Comparison of ENCODE assay signal across 17 cellular contexts in genomic region chr4:73727685-73728084, GRCh38. TPM values are rescaled to one million over a fixed set of nuclear protein-coding genes. Genes with fewer than 3 reads are reported as not detected.
A peak's percentile ranks its signal among the peaks of the same experiment; 100 is the strongest.
DNase-seq lines count a peak whose midpoint lies in the region; ATAC-seq, FAIRE-seq and TF ChIP-seq lines count a peak whose summit lies in the region.
"Had no signal": no experiment of that assay in that cellular context is flagged by ENCODE, and none has a peak within 500 bp of the region (broad histone marks: within the 10 kb centered on the region; RNA-seq: fewer than 3 reads in every experiment).

No MANE protein-coding gene starts in this region.

- no peaks in the 10 kb centered on the region for H3K9me3 ChIP-seq in K562 (replicated peaks; ENCODE audit: control insufficient read depth, insufficient read depth, low read depth, low read length)
- H3K9me3 ChIP-seq: pancreas had no signal

- no peak overlapping the region for H3K4me3 ChIP-seq in K562
- H3K4me3 ChIP-seq: pancreas had no signal

- FAIRE-seq in K562 (lab: Jason Lieb, UNC) = no peak
- FAIRE-seq: A204.1, frontal cortex, GM19239, pancreas had no signal

- no peaks in the 10 kb centered on the region for H3K9me3 Mint-ChIP-seq in stimulated activated naive CD8-positive, alpha-beta T cell treated with anti-CD3 and anti-CD28 coated beads, Interleukin-15, amount 100 ng/mL, for 72 hours

- H3K9ac ChIP-seq in K562 (ENCODE audit: insufficient read depth in 1 of 2, low read depth in 2 of 2, low read length in 2 of 2) = no peak overlapping the region; a peak in 1 of 4 replicates

- no peaks in the 10 kb centered on the region for H3K27me3 Mint-ChIP-seq in stimulated activated naive CD8-positive, alpha-beta T cell treated with anti-CD3 and anti-CD28 coated beads, Interleukin-15, amount 100 ng/mL, for 72 hours

- no peak for TF ChIP-seq CTCF in K562 (IDR thresholded peaks at IDR 0.05 in 2 of 3, conservative IDR thresholded peaks at IDR 0.05 in 1 of 3; ENCODE audit: insufficient read depth in 2 of 3, low read depth in 1 of 3, low read length in 3 of 3)

- in situ Hi-C loops in ACHN (cut with HindIII; ENCODE audit: low pct_ligation_motif_present, low pct_unique_long_range_greater_than_20kb, low sequenced_read_pairs) (no loop called here), K562 (cut with MboI) (loop anchor here (10.0 kb wide), 1 partner anchor 307 kb away; the partner anchor contains the start of gene CXCL3)

- H3K27ac ChIP-seq in K562 (ENCODE audit: extremely low read depth, low read depth, low read length) = no peak overlapping the region
- H3K27ac ChIP-seq: pancreas, VCaP had no signal

- no peak overlapping the region for H3K27ac Mint-ChIP-seq in stimulated activated naive CD8-positive, alpha-beta T cell treated with anti-CD3 and anti-CD28 coated beads, Interleukin-15, amount 100 ng/mL, for 72 hours

- H3K4me1 ChIP-seq in K562 (replicated peaks in 1 of 2; ENCODE audit: control insufficient read depth in 2 of 2, insufficient read depth in 2 of 2, low read length in 2 of 2) = peaks cover 0 to 17% of the 10 kb centered on the region in 2 experiments; a peak in 4 of 5 replicates

- ATAC-seq in GM21360 (IDR thresholded peaks at IDR 0.05; ENCODE audit: unreplicated experiment) = peak; percentile 76
- ATAC-seq in HG03066 (IDR thresholded peaks at IDR 0.05; ENCODE audit: low read depth, unreplicated experiment) = peak; percentile 57
- ATAC-seq in K562 = no peak; the same call in 2 of the 3 replicates
- ATAC-seq in GM18505 (IDR thresholded peaks at IDR 0.05; ENCODE audit: unreplicated experiment) = no peak
- no peak for ATAC-seq in stimulated activated naive CD8-positive, alpha-beta T cell treated with anti-CD3 and anti-CD28 coated beads, Interleukin-15, amount 100 ng/mL, for 72 hours
- ATAC-seq: pancreas had no signal

- no peak overlapping the region for H3K4me2 ChIP-seq in K562 (ENCODE audit: insufficient read depth, low read length)

- no peaks in the 10 kb centered on the region for H3K4me1 Mint-ChIP-seq in stimulated activated naive CD8-positive, alpha-beta T cell treated with anti-CD3 and anti-CD28 coated beads, Interleukin-15, amount 100 ng/mL, for 72 hours

- DNase-seq in ACHN (peak; percentile 89), K562 (ENCODE audit: extremely low read depth in 1 of 4, low spot score in 3 of 4) (no peak), HuH-7 (ENCODE audit: low spot score) (no peak)
- no peak for DNase-seq in stimulated activated naive CD8-positive, alpha-beta T cell treated with anti-CD3 and anti-CD28 coated beads, Interleukin-15, amount 100 ng/mL, for 72 hours
- no peak for DNase-seq in stimulated activated CD8-positive, alpha-beta memory T cell treated with anti-CD3 and anti-CD28 coated beads, Interleukin-4, amount 100 ng/mL, for 48 hours
- DNase-seq: activated T-cell treated with anti-CD3 and anti-CD28 coated beads, Interleukin-2, amount 50 U/mL, for 48 hours; cerebellar nuclear complex; NCI-H2029; pancreas; stimulated activated CD4-positive, alpha-beta T cell treated with anti-CD3 and anti-CD28 coated beads, Interleukin-2, amount 100 ng/mL, for 24 hours had no signal

- H3K9me1 ChIP-seq in K562 (ENCODE audit: control insufficient read depth, insufficient read depth, low read length) = no peaks in the 10 kb centered on the region

- peak overlapping the region; percentile 70 for H2AFZ ChIP-seq in K562 (ENCODE audit: low read depth, low read length)

- TF ChIP-seq EP300 in K562 (IDR thresholded peaks at IDR 0.05; ENCODE audit: low read length) = no peak

- no peaks in the 10 kb centered on the region for H3K79me2 ChIP-seq in K562 (ENCODE audit: control insufficient read depth, insufficient read depth, low read length)

- no TSS peak for BruUV-seq in K562 (replicated peaks; lab: Mats Ljungman, UMichigan)

- no peak for TF ChIP-seq RAD21 in K562 (CRISPR knock-in tag; conservative IDR thresholded peaks at IDR 0.05 in 1 of 2, IDR thresholded peaks at IDR 0.05 in 1 of 2)

- 63% methylated on average over 8 of the region's 8 CpGs for WGBS in K562 (ENCODE audit: insufficient coverage, low coverage, missing lambda C conversion rate)

- H4K20me1 ChIP-seq in K562 (replicated peaks; ENCODE audit: control insufficient read depth, insufficient read depth, low read length) = no peaks in the 10 kb centered on the region

- TF ChIP-seq POLR2A in K562 (conservative IDR thresholded peaks at IDR 0.05) = no peak
- TF ChIP-seq POLR2A in GM18505 (IDR thresholded peaks at IDR 0.05; ENCODE audit: borderline replicate concordance, extremely low read depth, insufficient read depth, insufficient read length) = no peak

- POLR2A ChIA-PET in K562 (lab: Yijun Ruan, JAX) = interaction anchor here (1.9 kb wide), 1 partner anchor 16 kb away, joined by 5 read pairs; no protein-coding TSS in a partner anchor

- H3K27me3 ChIP-seq in K562 (ENCODE audit: control insufficient read depth in 2 of 2, insufficient read depth in 2 of 2, low read length in 2 of 2) = no peaks in the 10 kb centered on the region
- H3K27me3 ChIP-seq: pancreas had no signal

- no peak overlapping the region for H3K4me3 Mint-ChIP-seq in stimulated activated naive CD8-positive, alpha-beta T cell treated with anti-CD3 and anti-CD28 coated beads, Interleukin-15, amount 100 ng/mL, for 72 hours

- CTCF ChIA-PET in K562 (lab: Yijun Ruan, JAX; ENCODE audit: low intra/inter-chr PET ratio) = no interaction called here

- H3K36me3 ChIP-seq in K562 (ENCODE audit: control insufficient read depth, insufficient read depth, low read length) = no peaks in the 10 kb centered on the region
- H3K36me3 ChIP-seq: pancreas had no signal

- intact Hi-C loops in K562 (cut with micrococcal nuclease) = loop anchor here (5.0 to 10.0 kb wide), 4 partner anchors 65 to 405 kb away; partner anchors contain the start of gene CXCL3

TF ChIP-seq in K562, 482 proteins besides CTCF, POLR2A, EP300 and RAD21 (continues in another document):
- TF ChIP-seq SLC30A9 (CRISPR knock-in tag; IDR thresholded peaks at IDR 0.05) (no peak), ZFPM2 (CRISPR knock-in tag; IDR thresholded peaks at IDR 0.05) (no peak), MLX (CRISPR knock-in tag; conservative IDR thresholded peaks at IDR 0.05) (no peak), PHB (CRISPR knock-in tag; IDR thresholded peaks at IDR 0.05) (no peak), FOSL1 (tag; conservative IDR thresholded peaks at IDR 0.05) (no peak), ZFP36 (IDR thresholded peaks at IDR 0.05; ENCODE audit: low read depth, low read length, partially characterized antibody) (no peak), EZH2 (IDR thresholded peaks at IDR 0.05; ENCODE audit: borderline replicate concordance, low read depth, low read length) (no peak), ZNF79 (CRISPR knock-in tag; IDR thresholded peaks at IDR 0.05; ENCODE audit: low read depth) (no peak), ZKSCAN8 (CRISPR knock-in tag; IDR thresholded peaks at IDR 0.05) (no peak), NR2F6 (CRISPR knock-in tag; IDR thresholded peaks at IDR 0.05) (no peak), REST (CRISPR knock-in tag; IDR thresholded peaks at IDR 0.05; ENCODE audit: low read depth) (no peak), CAMTA2 (CRISPR knock-in tag; conservative IDR thresholded peaks at IDR 0.05) (no peak)

RNA-seq across cellular contexts. Expression of gene CXCL8, which starts 12.7 kb away (rescaled TPM):
- total RNA-seq in K562 (2011; cell fraction: chromatin; rRNA removed; ENCODE audit: low replicate concordance) = 5.3 and 6.5 TPM in 2 replicates
- total RNA-seq in K562 (2011; cell fraction: nucleolus; rRNA removed) = 5.8 and 9.7 TPM in 2 replicates
- total RNA-seq in K562 (2011; cell fraction: nucleoplasm; rRNA removed) = 6.0 and 11.8 TPM in 2 replicates
- total RNA-seq in K562 (2014; rRNA removed) (1.8 and 2.2 TPM in 2 replicates), K562 (2014; rRNA removed; fragmentation: Illumina TruSeq; extraction: Trizol) (4.8 and 6.2 TPM in 2 replicates), K562 (2015; rRNA removed; fragmentation: Illumina TruSeq; extraction: Trizol) (1.0 and 1.6 TPM in 2 replicates), K562 (2021) (3.2 and 3.3 TPM in 2 replicates)
- polyA plus RNA-seq in K562 (2011; rRNA removed) (3.4 and 7.7 TPM in 2 replicates), K562 (2014; fragmentation: Illumina TruSeq; extraction: Trizol) (2.9 and 3.3 TPM in 2 replicates), K562 (2014; fragmentation: Nextera tagmentation; extraction: Ambion mirVana) (1 to 10 TPM; 5.8 to 6.9 TPM), K562 (2014; rRNA removed) (2.5 and 2.8 TPM in 2 replicates)
- 1.00 and 1.1 TPM in 2 replicates for polyA plus RNA-seq in K562 (2011; cell fraction: cytosol; rRNA removed)
- polyA plus RNA-seq in K562 (2011; cell fraction: nucleus; rRNA removed) = 6.8 and 9.9 TPM in 2 replicates
- polyA plus RNA-seq in K562 (2012) = 8.8 and 15.3 TPM in 2 replicates
- 5.1 and 7.4 TPM in 2 replicates for polyA minus RNA-seq in K562 (2011; rRNA and poly(A)+ RNA removed)
- 3.6 and 6.0 TPM in 2 replicates for polyA minus RNA-seq in K562 (2011; cell fraction: cytosol; rRNA and poly(A)+ RNA removed)
- polyA minus RNA-seq in K562 (2011; cell fraction: nucleus; rRNA and poly(A)+ RNA removed) = 4.9 and 5.5 TPM in 2 replicates

Comparison
In these comparisons a context has a peak if more than half of its experiments do, and no peak if none do; other contexts are left out.
1. ATAC-seq: peak in GM21360 (single experiment) and HG03066 (single experiment); none in K562 (single experiment), GM18505 (single experiment) and stimulated activated naive CD8-positive, alpha-beta T cell treated with anti-CD3 and anti-CD28 coated beads, Interleukin-15, amount 100 ng/mL, for 72 hours (single experiment).